In the genomic region with DNA sequence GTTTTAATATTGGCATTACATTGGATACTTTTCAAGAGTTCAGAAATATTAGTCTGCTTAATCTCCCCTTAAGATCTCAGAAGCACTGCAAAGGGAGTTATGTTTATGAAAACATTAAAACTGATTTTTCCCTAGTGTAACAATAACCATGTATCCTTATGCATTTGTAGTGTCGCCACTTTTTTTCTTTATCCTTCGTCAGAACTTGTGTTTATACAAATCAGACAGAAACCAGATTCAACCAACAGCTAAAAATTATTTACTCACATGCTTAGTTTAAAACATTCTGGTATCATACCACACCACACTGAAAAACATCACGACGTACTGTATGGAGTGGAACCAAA, we compare ENCODE assay signal across 8 cellular contexts. TPM values are rescaled to one million over a fixed set of nuclear protein-coding genes. Genes with fewer than 3 reads are reported as not detected.
DNase-seq lines count a peak whose midpoint lies in the region; ATAC-seq, FAIRE-seq and TF ChIP-seq lines count a peak whose summit lies in the region.

No MANE protein-coding gene starts in this region.

- intact Hi-C loops in heart right ventricle (cut with DNase I): loop anchor here in 2 of 10 donors (5.0 kb wide), 2 partner anchors 57 to 102 kb away; partner anchors contain the start of gene RAB33B (in 2 of the 2)
- intact Hi-C loops in Right ventricle myocardium inferior (cut with DNase I): loop anchor here (5.0 to 10.0 kb wide), 3 partner anchors 37 to 520 kb away; partner anchors contain the start of gene RAB33B
- intact Hi-C loops in K562 (cut with micrococcal nuclease): no loop called here
- intact Hi-C loops in upper lobe of right lung (cut with DNase I): no loop called here

- H3K9me1 ChIP-seq in K562 (ENCODE audit: control insufficient read depth, insufficient read depth, low read length): no peaks in the 10 kb centered on the region

- H3K79me2 ChIP-seq in K562 (ENCODE audit: control insufficient read depth, insufficient read depth, low read length) (no peaks in the 10 kb centered on the region), mesendoderm (ENCODE audit: control insufficient read depth, insufficient read depth, low read length) (peaks cover 15% of the 10 kb centered on the region)

- peaks cover 5% of the 10 kb centered on the region for H3K79me1 ChIP-seq in mesendoderm (ENCODE audit: low read length)

- peaks cover 10 to 77% (median 67%) of the 10 kb centered on the region in 9 donors for H3K4me1 ChIP-seq in heart right ventricle
- peaks cover 6 to 23% of the 10 kb centered on the region in 2 experiments; a peak in 3 of 5 replicates for H3K4me1 ChIP-seq in K562 (replicated peaks in 1 of 2; ENCODE audit: control insufficient read depth in 2 of 2, insufficient read depth in 2 of 2, low read length in 2 of 2)
- peaks cover 18% of the 10 kb centered on the region for H3K4me1 ChIP-seq in mesendoderm (ENCODE audit: control insufficient read depth, low read depth, low read length)
- H3K4me1 ChIP-seq in upper lobe of right lung: peaks cover 47% of the 10 kb centered on the region

- no peak overlapping the region for H2BK5ac ChIP-seq in mesendoderm (ENCODE audit: low read length)

- ATAC-seq in heart right ventricle (no peak), Right ventricle myocardium inferior (no peak), K562 (no peak), upper lobe of right lung (no peak), GM19452 (IDR thresholded peaks at IDR 0.05; ENCODE audit: unreplicated experiment) (no peak)

- 0 out of 2 replicates have a peak overlapping the region, but pooled peaks have one; percentile 78 for H2AFZ ChIP-seq in K562 (ENCODE audit: low read depth, low read length)

- peak overlapping the region; percentile 65 to 98 (median 92) for H3K4me3 ChIP-seq in heart right ventricle
- no peak overlapping the region for H3K4me3 ChIP-seq in K562
- H3K4me3 ChIP-seq in mesendoderm (ENCODE audit: low read length): no peak overlapping the region
- H3K4me3 ChIP-seq in upper lobe of right lung: peak overlapping the region; percentile 94

- no peaks in the 10 kb centered on the region for H3K9me3 ChIP-seq in heart right ventricle
- H3K9me3 ChIP-seq in K562 (replicated peaks; ENCODE audit: control insufficient read depth, insufficient read depth, low read depth, low read length): no peaks in the 10 kb centered on the region
- H3K9me3 ChIP-seq in upper lobe of right lung: no peaks in the 10 kb centered on the region

- H3K4me2 ChIP-seq in K562 (ENCODE audit: insufficient read depth, low read length) (no peak overlapping the region), mesendoderm (ENCODE audit: low read length) (peak overlapping the region; percentile 58)

- no peak overlapping the region for H4K8ac ChIP-seq in mesendoderm (ENCODE audit: low read depth, low read length)

- DNase-seq in heart right ventricle (no peak), Right ventricle myocardium inferior (ENCODE audit: missing footprints) (no peak), K562 (ENCODE audit: extremely low read depth in 1 of 4, low spot score in 3 of 4) (no peak), mesendoderm (no peak), upper lobe of right lung (no peak), NCI-H1105 (lab: John Stamatoyannopoulos, UW) (no peak), mesenteric fat pad (ENCODE audit: low spot score) (no peak)

- H3K9ac ChIP-seq in K562 (ENCODE audit: insufficient read depth in 1 of 2, low read depth in 2 of 2, low read length in 2 of 2) (no peak overlapping the region), mesendoderm (ENCODE audit: low read length) (peak overlapping the region; percentile 88)

- BruUV-seq in K562 (replicated peaks; lab: Mats Ljungman, UMichigan): no TSS peak

- H3K36me3 ChIP-seq in heart right ventricle (no peaks in the 10 kb centered on the region), K562 (ENCODE audit: control insufficient read depth, insufficient read depth, low read length) (no peaks in the 10 kb centered on the region), mesendoderm (ENCODE audit: control insufficient read depth, insufficient read depth, low read length) (no peaks in the 10 kb centered on the region), upper lobe of right lung (no peaks in the 10 kb centered on the region)

- TF ChIP-seq RAD21 in K562 (CRISPR knock-in tag; conservative IDR thresholded peaks at IDR 0.05 in 1 of 2, IDR thresholded peaks at IDR 0.05 in 1 of 2): no peak

- peak overlapping the region; percentile 16 to 99 (median 98) for H3K27ac ChIP-seq in heart right ventricle
- H3K27ac ChIP-seq in K562 (ENCODE audit: extremely low read depth, low read depth, low read length): no peak overlapping the region
- H3K27ac ChIP-seq in mesendoderm (ENCODE audit: low read depth, low read length): no peak overlapping the region
- H3K27ac ChIP-seq in upper lobe of right lung: peak overlapping the region; percentile 94

- H3K56ac ChIP-seq in mesendoderm (ENCODE audit: low read length): peak overlapping the region; percentile 47

- FAIRE-seq in K562 (lab: Jason Lieb, UNC): peak; percentile 58

- peak overlapping the region; percentile 21 for H2BK15ac ChIP-seq in mesendoderm (replicated peaks; ENCODE audit: low read depth)

- no peak for TF ChIP-seq EP300 in K562 (IDR thresholded peaks at IDR 0.05; ENCODE audit: low read length)

- POLR2A ChIA-PET in K562 (lab: Yijun Ruan, JAX): interaction anchor here (0.6 kb wide), 1 partner anchor 377 kb away, joined by 3 read pairs; no protein-coding TSS in a partner anchor

- H3K27me3 ChIP-seq in heart right ventricle: no peaks in the 10 kb centered on the region
- peaks cover 37 to 47% of the 10 kb centered on the region in 2 experiments for H3K27me3 ChIP-seq in K562 (ENCODE audit: control insufficient read depth in 2 of 2, insufficient read depth in 2 of 2, low read length in 2 of 2)
- H3K27me3 ChIP-seq in mesendoderm (ENCODE audit: insufficient read depth, low read length, poor library complexity): peaks cover 9% of the 10 kb centered on the region
- H3K27me3 ChIP-seq in upper lobe of right lung: no peaks in the 10 kb centered on the region

- in situ Hi-C loops in K562 (cut with MboI): no loop called here

- H2AK5ac ChIP-seq in mesendoderm (ENCODE audit: low read length): no peak overlapping the region

- WGBS in heart right ventricle, 2 donors: 7% methylated on average over 4 of the region's 4 CpGs
- WGBS in K562 (ENCODE audit: insufficient coverage, low coverage, missing lambda C conversion rate): 29% methylated on average over 4 of the region's 4 CpGs
- no CpG with 5 or more reads among the region's 4 CpGs for WGBS in mesendoderm (ENCODE audit: extremely low coverage, insufficient coverage, low lambda C conversion rate)

- no peak for TF ChIP-seq POLR2A in K562 (conservative IDR thresholded peaks at IDR 0.05)

- no peak overlapping the region for H2BK120ac ChIP-seq in mesendoderm (ENCODE audit: low read depth, low read length)

- TF ChIP-seq CTCF in heart right ventricle (IDR thresholded peaks at IDR 0.05) (no peak), K562 (IDR thresholded peaks at IDR 0.05 in 2 of 3, conservative IDR thresholded peaks at IDR 0.05 in 1 of 3; ENCODE audit: insufficient read depth in 2 of 3, low read depth in 1 of 3, low read length in 3 of 3) (no peak), upper lobe of right lung (IDR thresholded peaks at IDR 0.05) (no peak)

- H3K18ac ChIP-seq in mesendoderm (ENCODE audit: low read length): no peak overlapping the region

- no peak overlapping the region for H4K5ac ChIP-seq in mesendoderm (ENCODE audit: low read length)

- H3K23ac ChIP-seq in mesendoderm (ENCODE audit: low read length): no peak overlapping the region

- 0 out of 2 replicates have a peak, but pooled peaks cover 2% of the 10 kb centered on the region for H4K20me1 ChIP-seq in K562 (replicated peaks; ENCODE audit: control insufficient read depth, insufficient read depth, low read length)

- CTCF ChIA-PET in K562 (lab: Yijun Ruan, JAX; ENCODE audit: low intra/inter-chr PET ratio): no interaction called here

- no peak overlapping the region for H3K4ac ChIP-seq in mesendoderm (ENCODE audit: low read depth, low read length)

TF ChIP-seq in K562, 482 proteins besides CTCF, POLR2A, EP300 and RAD21 (continues in another document):
- no peak for TF ChIP-seq ARID3B (CRISPR knock-in tag; IDR thresholded peaks at IDR 0.05; ENCODE audit: borderline replicate concordance)
- no peak for TF ChIP-seq TCFL5 (CRISPR knock-in tag; conservative IDR thresholded peaks at IDR 0.05)

RNA-seq across cellular contexts. Expression of gene SETD7, which starts 1.3 kb away (rescaled TPM):
- total RNA-seq in heart right ventricle (10 to 100 TPM; 41.0 to 79.2 (median 57.8) TPM), Right ventricle myocardium inferior (52.2 TPM), K562 (2014; rRNA removed) (1.8 and 2.0 TPM in 2 replicates), K562 (2014; rRNA removed; fragmentation: Illumina TruSeq; extraction: Trizol) (2.0 and 2.3 TPM in 2 replicates), K562 (2015; rRNA removed; fragmentation: Illumina TruSeq; extraction: Trizol) (1.7 and 1.8 TPM in 2 replicates), K562 (2021) (1.7 and 2.4 TPM in 2 replicates), upper lobe of right lung (44.9 TPM), mesenteric fat pad (81.0 TPM)
- polyA plus RNA-seq in heart right ventricle (10 to 100 TPM; 12.0 to 13.5 TPM), K562 (2011; rRNA removed) (0.38 and 0.60 TPM in 2 replicates), K562 (2014; fragmentation: Illumina TruSeq; extraction: Trizol) (1.9 and 2.1 TPM in 2 replicates), K562 (2014; fragmentation: Nextera tagmentation; extraction: Ambion mirVana) (under 1 TPM; 0.37 to 0.60 TPM), K562 (2014; rRNA removed) (0.98 and 1.6 TPM in 2 replicates)
- 0.28 and 0.81 TPM in 2 replicates for total RNA-seq in K562 (2011; cell fraction: chromatin; rRNA removed; ENCODE audit: low replicate concordance)
- total RNA-seq in K562 (2011; cell fraction: nucleolus; rRNA removed): 0.17 and 0.26 TPM in 2 replicates
- 0.73 and 1.1 TPM in 2 replicates for total RNA-seq in K562 (2011; cell fraction: nucleoplasm; rRNA removed)
- 0.13 and 0.72 TPM in 2 replicates for polyA plus RNA-seq in K562 (2011; cell fraction: cytosol; rRNA removed)
- 0.48 and 0.59 TPM in 2 replicates for polyA plus RNA-seq in K562 (2011; cell fraction: nucleus; rRNA removed)
- polyA plus RNA-seq in K562 (2012): 1.2 and 2.5 TPM in 2 replicates
- polyA minus RNA-seq in K562 (2011; rRNA and poly(A)+ RNA removed): 0.60 and 1.2 TPM in 2 replicates
- polyA minus RNA-seq in K562 (2011; cell fraction: cytosol; rRNA and poly(A)+ RNA removed): 0.19 and 0.73 TPM in 2 replicates
- 0.40 and 1.00 TPM in 2 replicates for polyA minus RNA-seq in K562 (2011; cell fraction: nucleus; rRNA and poly(A)+ RNA removed)
- 10.1 TPM for polyA plus RNA-seq in mesendoderm (2013, experiment 1 of 2)
- 9.5 TPM for polyA plus RNA-seq in mesendoderm (2013, experiment 2 of 2)

Comparison
In these comparisons a context has a peak if more than half of its experiments do, and no peak if none do; other contexts are left out.
1. H3K27ac ChIP-seq: peak in heart right ventricle (10 of 10) and upper lobe of right lung (single experiment); none in K562 (single experiment) and mesendoderm (single experiment).
2. H3K4me3 ChIP-seq: peak in heart right ventricle (10 of 10) and upper lobe of right lung (single experiment); none in K562 (single experiment) and mesendoderm (single experiment).
3. RNA of gene SETD7, which starts 1.3 kb away (total RNA-seq): 81.0 TPM in mesenteric fat pad (single experiment), 41.0 to 79.2 TPM in heart right ventricle, 52.2 TPM in Right ventricle myocardium inferior (single experiment) and 44.9 TPM in upper lobe of right lung (single experiment); 0.17 to 2.4 TPM in K562; every median in the first group is over 10 times any median in the second.